20 cellular contexts compared by ENCODE assay signal in the genomic region with DNA sequence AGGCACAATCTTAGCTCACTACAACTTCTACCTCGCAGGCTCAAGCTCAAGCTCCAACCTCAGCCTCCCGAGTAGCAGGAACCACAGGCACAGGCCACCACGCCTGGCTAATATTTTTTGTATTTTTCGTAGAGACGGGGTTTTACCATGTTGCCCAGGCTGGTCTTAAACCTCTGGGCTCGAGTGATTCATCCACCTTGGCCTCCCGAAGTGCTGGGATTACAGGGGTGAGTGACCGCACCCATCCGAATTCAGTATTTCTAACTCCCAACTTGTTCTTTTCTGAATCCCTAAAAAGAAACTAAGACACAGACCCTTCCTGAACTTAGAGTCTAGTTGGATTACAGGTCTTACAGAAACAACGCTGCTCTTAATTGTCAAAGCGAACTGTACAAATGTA.
"Had no signal": no experiment of that assay in that cellular context is flagged by ENCODE, and none has a peak within 500 bp of the region (broad histone marks: within the 10 kb centered on the region; RNA-seq: fewer than 3 reads in every experiment).

No MANE protein-coding gene starts in this region.

- ATAC-seq: Right ventricle myocardium inferior had no signal

- H3K4me1 ChIP-seq: SJSA1 had no signal

- H3K27me3 ChIP-seq: SJSA1 had no signal

- DNase-seq: KBM-7, MM.1S, NCI-H1092 treated with DMSO at 0.1 percent for 48 hours, NCI-H1436, NCI-H187, NCI-H2029, NCI-H2081 treated with DMSO at 0.1 percent for 48 hours, NCI-H2171, NCI-H226, NCI-H446, NCI-H510A, NCI-H524 treated with DMSO at 0.1 percent for 48 hours, NCI-H69, NCI-H774, RPMI8226, SHP77 treated with DMSO at 0.1 percent for 48 hours had no signal

- H3K4me3 ChIP-seq: SJSA1, SK-N-MC had no signal

- H3K27ac ChIP-seq: HL-60, SJSA1, SK-N-MC had no signal

- H3K9me3 ChIP-seq: SJSA1 had no signal

- H3K36me3 ChIP-seq: SJSA1 had no signal
